In the genomic region with DNA sequence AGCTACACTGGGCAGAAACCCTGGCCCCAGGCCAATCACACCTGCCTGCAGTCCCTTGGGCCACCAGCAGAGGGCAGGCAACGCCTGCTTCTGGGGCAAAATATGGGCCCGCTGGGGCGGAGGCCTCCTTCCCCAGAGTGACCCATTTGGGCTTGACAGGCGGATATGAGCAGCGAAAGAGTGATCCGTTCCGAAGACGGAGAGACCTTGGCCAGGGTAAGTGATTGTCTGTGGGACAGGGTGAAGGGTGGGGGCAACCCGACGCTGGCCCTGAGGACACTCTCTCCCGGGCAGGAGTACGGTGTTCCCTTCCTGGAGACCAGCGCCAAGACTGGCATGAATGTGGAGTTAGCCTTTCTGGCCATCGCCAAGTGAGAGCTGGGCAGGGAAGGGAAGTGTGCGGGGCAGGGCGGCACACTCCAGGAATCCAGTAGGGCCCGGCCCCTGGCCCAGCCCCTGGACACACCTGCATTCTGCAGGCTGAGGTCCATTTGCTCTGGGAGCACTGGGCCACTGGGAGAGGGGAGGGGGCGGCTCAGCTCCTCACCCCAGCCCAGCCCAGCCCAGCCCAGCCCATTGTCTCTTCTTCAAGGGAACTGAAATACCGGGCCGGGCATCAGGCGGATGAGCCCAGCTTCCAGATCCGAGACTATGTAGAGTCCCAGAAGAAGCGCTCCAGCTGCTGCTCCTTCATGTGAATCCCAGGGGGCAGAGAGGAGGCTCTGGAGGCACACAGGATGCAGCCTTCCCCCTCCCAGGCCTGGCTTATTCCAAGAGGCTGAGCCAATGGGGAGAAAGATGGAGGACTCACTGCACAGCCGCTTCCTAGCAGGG, we compare ENCODE assay signal across 8 cellular contexts. TPM values are rescaled to one million over a fixed set of nuclear protein-coding genes. Genes with fewer than 3 reads are reported as not detected.
DNase-seq lines count a peak whose midpoint lies in the region; ATAC-seq and TF ChIP-seq lines count a peak whose summit lies in the region.

No MANE protein-coding gene starts in this region.

- no peak overlapping the region for H3K9ac ChIP-seq in adipocyte (ENCODE audit: low read length)

- DNase-seq in EH (ENCODE audit: low read depth), result peak; percentile 68
- DNase-seq in LHCN-M2 (ENCODE audit: low read depth), result peak; percentile 56
- DNase-seq in T follicular helper cell (ENCODE audit: low read depth), result peak; percentile 73
- DNase-seq in adipocyte (ENCODE audit: low read depth), result peak; percentile 76
- peak; percentile 92 for DNase-seq in left ventricle myocardium superior
- DNase-seq in putamen (ENCODE audit: low spot score), result peak; percentile 71
- no peak for DNase-seq in vagina (ENCODE audit: extremely low spot score in 2 of 2)

- H3K36me3 ChIP-seq in adipocyte (ENCODE audit: control insufficient read depth, insufficient read depth, low read length, severe bottlenecking) (no peaks in the 10 kb centered on the region), vagina (no peaks in the 10 kb centered on the region)

- no peaks in the 10 kb centered on the region for H3K9me3 ChIP-seq in adipocyte (ENCODE audit: control insufficient read depth, low read length)
- H3K9me3 ChIP-seq in vagina, result no peaks in the 10 kb centered on the region

- no peak for TF ChIP-seq POLR2A in vagina (IDR thresholded peaks at IDR 0.05)

- H3K4me1 ChIP-seq in adipocyte (ENCODE audit: control insufficient read depth, insufficient read depth, low read length) (peaks cover 2% of the 10 kb centered on the region), vagina (peaks cover 31% of the 10 kb centered on the region)

- H3K4me3 ChIP-seq in adipocyte (ENCODE audit: low read length) (no peak overlapping the region), vagina (peak overlapping the region in 1 of 2 donors; percentile 19)

- intact Hi-C loops in left ventricle myocardium superior (cut with micrococcal nuclease), result no loop called here
- intact Hi-C loops in vagina (cut with DNase I), result loop anchor here (2.0 to 5.0 kb wide), 2 partner anchors 37 to 120 kb away; no protein-coding TSS in a partner anchor

- peak; percentile 36 for ATAC-seq in left ventricle myocardium superior
- no peak for ATAC-seq in HG03571 (IDR thresholded peaks at IDR 0.05; ENCODE audit: unreplicated experiment)

- H3K27me3 ChIP-seq in adipocyte (replicated peaks; ENCODE audit: control insufficient read depth, insufficient read depth, low read length) (peaks cover 42% of the 10 kb centered on the region), vagina (no peaks in the 10 kb centered on the region)

- peak; percentile 98 to 100 (median 99) for TF ChIP-seq CTCF in vagina (IDR thresholded peaks at IDR 0.05)

- peak overlapping the region; percentile 22 for H3K27ac ChIP-seq in vagina

RNA-seq across cellular contexts. Expression of gene NHERF1, which starts 3.5 kb away (rescaled TPM):
- total RNA-seq in LHCN-M2 (2014; rRNA removed) (97.6 and 119 TPM in 2 replicates), left ventricle myocardium superior (16.0 TPM), vagina (57.2 TPM)
- polyA plus RNA-seq in LHCN-M2 (2012), result 98.4 TPM

RNA-seq across cellular contexts. Expression of gene RAB37, which starts 7.9 kb away (rescaled TPM):
- total RNA-seq in LHCN-M2 (2014; rRNA removed) (0.19 and 0.34 TPM in 2 replicates), left ventricle myocardium superior (2.8 TPM), vagina (7.1 TPM)
- 0.70 TPM for polyA plus RNA-seq in LHCN-M2 (2012)

RNA-seq across cellular contexts. Expression of gene NAT9, which starts 31.2 kb away (rescaled TPM):
- total RNA-seq in LHCN-M2 (2014; rRNA removed), result 35.5 and 39.1 TPM in 2 replicates
- 43.9 TPM for polyA plus RNA-seq in LHCN-M2 (2012)
- total RNA-seq in left ventricle myocardium superior, result 21.1 TPM
- total RNA-seq in vagina, result 28.5 TPM

RNA-seq across cellular contexts. Expression of gene CD300LF, which starts 32.2 kb away (rescaled TPM):
- not detected in 2 replicates for total RNA-seq in LHCN-M2 (2014; rRNA removed)
- not detected for polyA plus RNA-seq in LHCN-M2 (2012)
- total RNA-seq in left ventricle myocardium superior, result not detected
- total RNA-seq in vagina, result 0.49 TPM

Comparison
In these comparisons a context has a peak if more than half of its experiments do, and no peak if none do; other contexts are left out.
1. DNase-seq: peak in EH (single experiment), LHCN-M2 (single experiment), T follicular helper cell (single experiment), adipocyte (single experiment), left ventricle myocardium superior (single experiment) and putamen (single experiment); none in vagina (0 of 2).